In genomic region chr2:140586379-140586778, GRCh38 we compare ENCODE assay signal across 9 cellular contexts.
DNase-seq lines count a peak whose midpoint lies in the region; FAIRE-seq and TF ChIP-seq lines count a peak whose summit lies in the region.
"Had no signal": no experiment of that assay in that cellular context is flagged by ENCODE, and none has a peak within 500 bp of the region (broad histone marks: within the 10 kb centered on the region; RNA-seq: fewer than 3 reads in every experiment).

No MANE protein-coding gene starts in this region.

- H3K23me2 ChIP-seq in H9 (ENCODE audit: insufficient read length, low read depth, low read length, poor library complexity, severe bottlenecking), result no peaks in the 10 kb centered on the region

- H2AFZ ChIP-seq in H9 (ENCODE audit: low read length), result no peak overlapping the region
- no peak overlapping the region for H2AFZ ChIP-seq in Karpas-422 (ENCODE audit: low read length)

- no peak overlapping the region for H2BK20ac ChIP-seq in H9 (ENCODE audit: low read depth, low read length, poor library complexity, severe bottlenecking)

- H3K18ac ChIP-seq in H9 (ENCODE audit: insufficient read length, low read depth, low read length), result no peak overlapping the region

- H3K4me1 Mint-ChIP-seq in H9, result no peaks in the 10 kb centered on the region

- no peak overlapping the region for H3K9ac ChIP-seq in H9 (ENCODE audit: extremely low read depth, insufficient read length, low read length)
- no peak overlapping the region for H3K9ac ChIP-seq in Karpas-422 (ENCODE audit: low read length)

- H3K36me3 Mint-ChIP-seq in H9 (ENCODE audit: insufficient read depth in 1 of 3, low read depth in 3 of 3), result 0 out of 7 replicates have a peak, but pooled peaks cover 0 to 1% (median 0%) of the 10 kb centered on the region in 3 experiments

- H3K4me3 Mint-ChIP-seq in H9, result no peak overlapping the region

- H2BK120ac ChIP-seq in H9 (ENCODE audit: low read depth, low read length, poor library complexity, severe bottlenecking), result no peak overlapping the region

- H3K9me3 Mint-ChIP-seq in H9, result no peaks in the 10 kb centered on the region

- no peak overlapping the region for H3K27ac ChIP-seq in H9 (ENCODE audit: insufficient read length, low read depth, low read length)
- no peak overlapping the region for H3K27ac ChIP-seq in Karpas-422 (ENCODE audit: low read length)
- no peak overlapping the region for H3K27ac ChIP-seq in small intestine (ENCODE audit: low read depth in 1 of 2, low read length in 1 of 2)
- H3K27ac ChIP-seq: skin epidermis had no signal

- H3K4me1 ChIP-seq in H9 (ENCODE audit: insufficient read depth, low read length) (no peaks in the 10 kb centered on the region), Karpas-422 (ENCODE audit: low read length) (no peaks in the 10 kb centered on the region), small intestine (ENCODE audit: control insufficient read depth in 2 of 2, insufficient read depth in 1 of 2, low read depth in 1 of 2, low read length in 1 of 2) (no peaks in the 10 kb centered on the region)

- no peak for TF ChIP-seq POLR2A in GM12892 (IDR thresholded peaks at IDR 0.05; ENCODE audit: low read depth, low read length)

- no peak overlapping the region for H3K23ac ChIP-seq in H9 (ENCODE audit: insufficient read length, low read depth, low read length)

- H3K56ac ChIP-seq in H9 (ENCODE audit: insufficient read length, low read depth, low read length), result no peak overlapping the region

- WGBS in H9 (ENCODE audit: extremely low coverage, insufficient read length, low lambda C conversion rate), result no CpG with 5 or more reads among the region's 2 CpGs
- WGBS in small intestine, 3 donors, result 73 to 82% (median 74%) methylated on average over 2 of the region's 2 CpGs

- H3K27me3 Mint-ChIP-seq in H9 (ENCODE audit: low read depth), result no peaks in the 10 kb centered on the region

- no peak overlapping the region for H2BK5ac ChIP-seq in H9 (ENCODE audit: insufficient read length, low read length)

- H3K79me1 ChIP-seq in H9 (ENCODE audit: insufficient read depth, low read depth, low read length, poor library complexity, severe bottlenecking), result no peaks in the 10 kb centered on the region

- no peak overlapping the region; a peak in 1 of 7 replicates for H3K27ac Mint-ChIP-seq in H9

- no peak overlapping the region for H2BK15ac ChIP-seq in H9 (ENCODE audit: low read depth, low read length)

- no peak overlapping the region for H3K4me2 ChIP-seq in H9 (ENCODE audit: insufficient read depth, insufficient read length, low read length)
- no peak overlapping the region for H3K4me2 ChIP-seq in Karpas-422 (ENCODE audit: low read depth, low read length, poor library complexity, severe bottlenecking)

- no peak overlapping the region for H3K4ac ChIP-seq in H9 (ENCODE audit: low read depth, low read length)

- DNase-seq in GM12892 (ENCODE audit: insufficient read length), result no peak
- peak; percentile 76 for DNase-seq in H9
- peak; percentile 44 for DNase-seq in Karpas-422
- DNase-seq in bronchial epithelial cell (ENCODE audit: low read depth), result peak; percentile 15
- peak; percentile 13 for DNase-seq in small intestine
- DNase-seq in activated CD8-positive, alpha-beta memory T cell treated with anti-CD3 and anti-CD28 coated beads for 24 hours, result no peak
- no peak for DNase-seq in DMS153 treated with DMSO at 0.1 percent for 48 hours (lab: John Stamatoyannopoulos, UW; ENCODE audit: unreplicated experiment)
- no peak for DNase-seq in stimulated activated CD4-positive, alpha-beta T cell treated with anti-CD3 and anti-CD28 coated beads, Interleukin-4, amount 100 ng/mL, for 1 hour

- no peak overlapping the region for H2AK5ac ChIP-seq in H9 (ENCODE audit: insufficient read length, low read length)

- H3K36me3 ChIP-seq in Karpas-422 (ENCODE audit: insufficient read depth, low read length) (no peaks in the 10 kb centered on the region), bronchial epithelial cell (ENCODE audit: control insufficient read depth, insufficient read depth, low read length) (no peaks in the 10 kb centered on the region), small intestine (ENCODE audit: control insufficient read depth in 2 of 2, insufficient read depth in 2 of 2, low read length in 2 of 2) (no peaks in the 10 kb centered on the region)

- H3T11ph ChIP-seq in H9 (ENCODE audit: low read length), result no peak overlapping the region

- no peaks in the 10 kb centered on the region for H4K20me1 ChIP-seq in H9 (ENCODE audit: control insufficient read depth, insufficient read depth, insufficient read length)
- H4K20me1 ChIP-seq in Karpas-422 (ENCODE audit: insufficient read depth, low read depth, low read length), result no peaks in the 10 kb centered on the region

- H4K8ac ChIP-seq in H9 (replicated peaks; ENCODE audit: insufficient read length, low read depth, low read length), result no peak overlapping the region

- FAIRE-seq in GM12892 (lab: Jason Lieb, UNC) (peak; percentile 71), bronchial epithelial cell (lab: Jason Lieb, UNC) (no peak), small intestine (lab: Jason Lieb, UNC) (no peak)

- H4K5ac ChIP-seq in H9 (ENCODE audit: insufficient read length, low read depth, low read length), result no peak overlapping the region

- H3K9me3 ChIP-seq in H9 (ENCODE audit: control insufficient read depth, low read depth, low read length), result no peaks in the 10 kb centered on the region
- peaks cover 22% of the 10 kb centered on the region; the same call in 1 of the 2 replicates for H3K9me3 ChIP-seq in Karpas-422 (ENCODE audit: low read length)
- H3K9me3 ChIP-seq in small intestine (ENCODE audit: control insufficient read depth, low read depth), result no peaks in the 10 kb centered on the region

- H3K9me2 ChIP-seq in Karpas-422 (replicated peaks; ENCODE audit: insufficient read depth, low read length), result no peaks in the 10 kb centered on the region

- no peaks in the 10 kb centered on the region for H3K27me3 ChIP-seq in H9 (ENCODE audit: insufficient read depth, low read length)
- no peaks in the 10 kb centered on the region for H3K27me3 ChIP-seq in Karpas-422 (ENCODE audit: low read length)
- H3K27me3 ChIP-seq in bronchial epithelial cell (ENCODE audit: control insufficient read depth, insufficient read depth, low read length), result no peaks in the 10 kb centered on the region
- no peaks in the 10 kb centered on the region for H3K27me3 ChIP-seq in small intestine (ENCODE audit: control insufficient read depth in 2 of 2, insufficient read depth in 2 of 2, low read length in 2 of 2)

- no peak overlapping the region for H3K14ac ChIP-seq in H9 (ENCODE audit: insufficient read depth, low read length)

- H4K91ac ChIP-seq in H9 (ENCODE audit: insufficient read length, low read depth, low read length), result no peak overlapping the region

- H3K4me3 ChIP-seq in Karpas-422 (ENCODE audit: low read length), result no peak overlapping the region
- H3K4me3 ChIP-seq in bronchial epithelial cell (ENCODE audit: low read depth, low read length), result no peak overlapping the region
- H3K4me3 ChIP-seq in small intestine (ENCODE audit: low read depth in 1 of 2, low read length in 2 of 2), result no peak overlapping the region
- H3K4me3 ChIP-seq: skin epidermis had no signal

- no peak overlapping the region for H2BK12ac ChIP-seq in H9 (ENCODE audit: insufficient read length, low read depth, low read length)

- peak; percentile 73 for TF ChIP-seq CTCF in H9 (conservative IDR thresholded peaks at IDR 0.05)
- peak; percentile 47 for TF ChIP-seq CTCF in bronchial epithelial cell (IDR thresholded peaks at IDR 0.05; ENCODE audit: insufficient read depth, low read length, severe bottlenecking)

- H3K79me2 ChIP-seq in H9 (ENCODE audit: insufficient read depth, low read length) (no peaks in the 10 kb centered on the region), Karpas-422 (ENCODE audit: low read length) (no peaks in the 10 kb centered on the region)

Comparison
In these comparisons a context has a peak if more than half of its experiments do, and no peak if none do; other contexts are left out.
1. DNase-seq: peak in H9 (single experiment), Karpas-422 (single experiment), bronchial epithelial cell (single experiment) and small intestine (single experiment); none in GM12892 (single experiment), activated CD8-positive, alpha-beta memory T cell treated with anti-CD3 and anti-CD28 coated beads for 24 hours (single experiment), DMS153 treated with DMSO at 0.1 percent for 48 hours (single experiment) and stimulated activated CD4-positive, alpha-beta T cell treated with anti-CD3 and anti-CD28 coated beads, Interleukin-4, amount 100 ng/mL, for 1 hour (single experiment).